22 cellular contexts compared by ENCODE assay signal in genomic region chr7:46512901-46513431, GRCh38.
DNase-seq lines count a peak whose midpoint lies in the region; ATAC-seq and TF ChIP-seq lines count a peak whose summit lies in the region.
"Had no signal": no experiment of that assay in that cellular context is flagged by ENCODE, and none has a peak within 500 bp of the region (broad histone marks: within the 10 kb centered on the region; RNA-seq: fewer than 3 reads in every experiment).

No MANE protein-coding gene starts in this region.

- no peak overlapping the region for H3K4me3 ChIP-seq in GM23248
- H3K4me3 ChIP-seq: left lung, SK-N-MC, thoracic aorta had no signal

- H4K20me1 ChIP-seq in GM23248 (ENCODE audit: insufficient read depth), result no peaks in the 10 kb centered on the region

- H3K9me2 ChIP-seq in GM23248 (ENCODE audit: insufficient read depth), result no peaks in the 10 kb centered on the region

- H2AFZ ChIP-seq in GM23248, result no peak overlapping the region

- DNase-seq in HCEC 1CT, result peak; percentile 53
- DNase-seq in NCI-H460 (ENCODE audit: extremely low read depth, low read depth), result peak; percentile 90
- peak; percentile 76 for DNase-seq in iris pigment epithelial cell (ENCODE audit: low read depth)
- no peak for DNase-seq in omental fat pad (ENCODE audit: low spot score)
- no peak for DNase-seq in ACHN
- DNase-seq in GM23248, result no peak
- no peak for DNase-seq in stimulated activated naive CD4-positive, alpha-beta T cell treated with Interleukin-2 at 50 U/mL for 16 hours (lab: John Stamatoyannopoulos, UW)
- DNase-seq: activated naive CD8-positive, alpha-beta T cell treated with anti-CD3 and anti-CD28 coated beads, Interleukin-2, amount 10 ng/mL, durations not matched to agents 7 days and 5 days; CD8-positive, alpha-beta T cell; DMS79; effector CD8-positive, alpha-beta T cell; glutamatergic neuron; left lung; NCI-H1436 treated with DMSO at 0.1 percent for 48 hours; NCI-H524 treated with DMSO at 0.1 percent for 48 hours; stimulated activated CD4-positive, alpha-beta T cell treated with anti-CD3 and anti-CD28 coated beads, Interleukin-2, amount 100 ng/mL, for 48 hours; stimulated activated naive B cell treated with anti-CD40 and anti-IgM and Interleukin-4, amounts not matched to agents 10 μg/mL and 1 μg/mL and 100 μg/mL, for 72 hours had no signal

- in situ Hi-C loops in ACHN (cut with HindIII; ENCODE audit: low pct_ligation_motif_present, low pct_unique_long_range_greater_than_20kb, low sequenced_read_pairs), result no loop called here
- in situ Hi-C loops in GM23248 (cut with MboI), result no loop called here

- no peaks in the 10 kb centered on the region for H3F3A ChIP-seq in GM23248 (ENCODE audit: insufficient read depth)

- no peak overlapping the region for H3K27ac ChIP-seq in GM23248
- H3K27ac ChIP-seq: HL-60, left lung, SK-N-MC, thoracic aorta, VCaP had no signal

- H3K9me3 ChIP-seq in GM23248 (ENCODE audit: low read depth), result no peaks in the 10 kb centered on the region

- peak; percentile 81 for ATAC-seq in omental fat pad (ENCODE audit: low FRiP score)
- no peak for ATAC-seq in HG03432 (IDR thresholded peaks at IDR 0.05; ENCODE audit: unreplicated experiment)
- ATAC-seq: CD8-positive, alpha-beta T cell; left lung; stimulated activated naive B cell treated with anti-CD40 and anti-IgM and Interleukin-4, amounts not matched to agents 10 μg/mL and 1 μg/mL and 100 μg/mL, for 72 hours had no signal

- 93 to 97% methylated on average over 4 of the region's 4 CpGs for WGBS in GM23248 (ENCODE audit: low coverage in 1 of 2, low lambda C conversion rate in 2 of 2, missing lambda C conversion rate in 2 of 2), 2 experiments

- no peak for TF ChIP-seq CTCF in omental fat pad (IDR thresholded peaks at IDR 0.05)

- no peak overlapping the region for H3K4me2 ChIP-seq in GM23248 (ENCODE audit: unreplicated experiment)

- H3K36me3 ChIP-seq in GM23248 (ENCODE audit: low read depth), result no peaks in the 10 kb centered on the region
- H3K36me3 ChIP-seq: left lung, thoracic aorta had no signal

- no peaks in the 10 kb centered on the region for H3K4me1 ChIP-seq in GM23248 (ENCODE audit: insufficient read depth)
- H3K4me1 ChIP-seq: left lung had no signal

- H3K27me3 ChIP-seq in GM23248 (replicated peaks; ENCODE audit: insufficient read depth), result no peaks in the 10 kb centered on the region
- H3K27me3 ChIP-seq: left lung had no signal

- no peaks in the 10 kb centered on the region for H3K79me2 ChIP-seq in GM23248 (ENCODE audit: insufficient read depth)

- H3K9ac ChIP-seq in GM23248, result no peak overlapping the region

Comparison
In these comparisons a context has a peak if more than half of its experiments do, and no peak if none do; other contexts are left out.
1. DNase-seq: peak in HCEC 1CT (single experiment), NCI-H460 (single experiment) and iris pigment epithelial cell (single experiment); none in omental fat pad (single experiment), ACHN (single experiment), GM23248 (single experiment) and stimulated activated naive CD4-positive, alpha-beta T cell treated with Interleukin-2 at 50 U/mL for 16 hours (single experiment).